In the genomic region with DNA sequence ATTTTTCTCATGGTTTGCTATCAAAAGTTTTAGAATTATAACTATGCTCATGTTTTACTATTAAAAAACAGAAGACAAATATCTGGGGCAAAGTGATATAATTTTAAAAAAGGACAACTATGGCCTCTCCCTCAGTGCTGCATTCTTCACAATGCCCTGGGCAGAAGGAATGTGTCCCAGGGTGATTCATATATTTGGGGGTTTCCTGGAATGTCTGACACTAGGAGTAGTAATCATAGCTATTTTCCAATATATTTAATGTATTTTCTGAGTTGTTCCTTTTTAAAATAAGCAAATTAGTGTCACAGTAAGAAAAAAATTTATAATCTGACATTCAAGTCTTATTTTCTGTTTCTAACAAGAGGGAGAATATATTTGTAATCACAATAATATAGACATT, we compare ENCODE assay signal across 22 cellular contexts.
DNase-seq lines count a peak whose midpoint lies in the region; FAIRE-seq and TF ChIP-seq lines count a peak whose summit lies in the region.
"Had no signal": no experiment of that assay in that cellular context is flagged by ENCODE, and none has a peak within 500 bp of the region (broad histone marks: within the 10 kb centered on the region; RNA-seq: fewer than 3 reads in every experiment).

No MANE protein-coding gene starts in this region.

- H3K4me1 ChIP-seq in HAP-1 = no peaks in the 10 kb centered on the region
- H3K4me1 ChIP-seq: right atrium auricular region had no signal

- no peaks in the 10 kb centered on the region for H3K36me3 ChIP-seq in HAP-1 (replicated peaks)
- H3K36me3 ChIP-seq: right atrium auricular region had no signal

- in situ Hi-C loops in GM13977 (cut with MboI; ENCODE audit: low pct_unique_long_range_greater_than_20kb, low sequenced_read_pairs, unreplicated experiment) (no loop called here), HAP-1 (cut with MboI; ENCODE audit: low sequenced_read_pairs) (no loop called here)

- no peak for TF ChIP-seq POLR2A in H54 (IDR thresholded peaks at IDR 0.05; ENCODE audit: low read depth, low read length)

- no peak overlapping the region for H3K4me3 ChIP-seq in epithelial cell of proximal tubule (ENCODE audit: low read depth, low read length)
- H3K4me3 ChIP-seq in HAP-1 = no peak overlapping the region
- H3K4me3 ChIP-seq: right atrium auricular region had no signal

- H3K27me3 ChIP-seq in HAP-1 (ENCODE audit: low read depth) = no peaks in the 10 kb centered on the region
- H3K27me3 ChIP-seq: right atrium auricular region had no signal

- DNase-seq in H54 (ENCODE audit: insufficient read length, low spot score) (peak; percentile 8), SW480 (ENCODE audit: low spot score) (peak; percentile 2), epithelial cell of proximal tubule (ENCODE audit: low read depth) (peak; percentile 54), pulmonary artery endothelial cell (ENCODE audit: low read depth, low spot score) (peak; percentile 7), NCI-H187 treated with DMSO at 0.1 percent for 48 hours (lab: John Stamatoyannopoulos, UW) (no peak), GM13977 (ENCODE audit: low spot score) (no peak), NCI-H2107 (lab: John Stamatoyannopoulos, UW) (no peak), HAP-1 (ENCODE audit: low spot score in 2 of 2) (no peak)
- DNase-seq: activated CD4-positive, alpha-beta memory T cell treated with anti-CD3 and anti-CD28 coated beads for 36 hours; anterior cingulate cortex; CD4-positive, CD25-positive, alpha-beta regulatory T cell; effector memory CD4-positive, alpha-beta T cell; glutamatergic neuron; naive B cell; NCI-H1694 treated with DMSO at 0.1 percent for 48 hours; NCI-H526 treated with DMSO at 0.1 percent for 48 hours; RPMI8226; stimulated activated CD4-positive, alpha-beta T cell treated with anti-CD3 and anti-CD28 coated beads, Interleukin-4, amount 100 ng/mL, for 4 hours; T1000 had no signal

- H3K9me3 ChIP-seq in HAP-1 = no peaks in the 10 kb centered on the region
- H3K9me3 ChIP-seq: right atrium auricular region had no signal

- no peak for FAIRE-seq in H54 (lab: Jason Lieb, UNC)
- FAIRE-seq: GM18507, keratinocyte had no signal

- TF ChIP-seq CTCF in epithelial cell of proximal tubule (conservative IDR thresholded peaks at IDR 0.05; ENCODE audit: low read depth, low read length) (no peak), GM13977 (IDR thresholded peaks at IDR 0.05; ENCODE audit: extremely low read depth, insufficient read depth, missing control alignments) (no peak)

Comparison
In these comparisons a context has a peak if more than half of its experiments do, and no peak if none do; other contexts are left out.
1. DNase-seq: peak in H54 (single experiment), SW480 (single experiment), epithelial cell of proximal tubule (single experiment) and pulmonary artery endothelial cell (single experiment); none in NCI-H187 treated with DMSO at 0.1 percent for 48 hours (single experiment), GM13977 (single experiment), NCI-H2107 (single experiment) and HAP-1 (0 of 2).